8 cellular contexts compared by ENCODE assay signal in the genomic region with DNA sequence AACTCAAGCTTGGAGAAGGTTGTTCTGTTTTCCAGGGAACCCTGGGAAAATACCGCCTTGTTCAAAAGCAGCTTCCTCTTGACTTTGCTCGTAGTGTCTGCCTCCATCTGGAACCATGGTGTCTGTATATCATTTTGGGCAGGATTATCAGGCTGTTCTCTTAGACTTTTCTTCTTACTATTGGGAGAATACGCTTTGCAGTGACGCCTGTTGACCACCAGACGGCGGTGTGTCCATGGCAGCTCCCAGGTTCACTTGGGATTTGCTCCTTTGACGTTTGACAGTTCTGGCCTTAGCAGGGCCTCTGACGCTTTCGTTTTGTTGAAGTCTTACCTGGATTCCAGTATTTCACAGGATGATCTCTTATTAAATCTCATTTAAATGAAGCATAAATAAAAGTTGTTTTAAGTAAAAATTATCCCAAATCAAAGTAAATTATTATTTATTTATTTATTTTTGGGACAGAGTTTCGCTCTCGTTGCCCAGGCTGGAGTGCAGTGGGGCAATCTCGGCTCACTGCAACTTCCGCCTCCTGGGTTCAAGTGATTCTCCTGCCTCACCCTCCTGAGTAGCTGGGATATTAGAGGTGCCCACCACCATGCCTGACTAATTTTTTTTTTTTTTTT. TPM values are rescaled to one million over a fixed set of nuclear protein-coding genes. Genes with fewer than 3 reads are reported as not detected.
DNase-seq lines count a peak whose midpoint lies in the region; ATAC-seq, FAIRE-seq and TF ChIP-seq lines count a peak whose summit lies in the region.

No MANE protein-coding gene starts in this region.

- DNase-seq in GDM1 (lab: John Stamatoyannopoulos, UW): peak; percentile 34
- DNase-seq in NCI-H345 (lab: John Stamatoyannopoulos, UW): peak; percentile 47
- peak; percentile 50 for DNase-seq in activated CD4-positive, alpha-beta T cell treated with anti-CD3 and anti-CD28 coated beads, Interleukin-2, amount 10 ng/mL, durations not matched to agents 7 days and 5 days
- peak; percentile 78 for DNase-seq in endothelial cell of umbilical vein (ENCODE audit: low read depth, low spot score)
- peak; percentile 51 for DNase-seq in mucosa of gallbladder (ENCODE audit: low spot score)
- no peak for DNase-seq in thoracic aorta (ENCODE audit: low spot score)
- no peak for DNase-seq in GOT3 (lab: John Stamatoyannopoulos, UW)

- no peaks in the 10 kb centered on the region for H3K9me3 Mint-ChIP-seq in activated CD4-positive, alpha-beta T cell treated with anti-CD3 and anti-CD28 coated beads, Interleukin-2, amount 10 ng/mL, durations not matched to agents 7 days and 5 days

- no peak for TF ChIP-seq POLR2A in endothelial cell of umbilical vein (IDR thresholded peaks at IDR 0.05; ENCODE audit: low read depth, low read length)

- no peaks in the 10 kb centered on the region for H3K27me3 Mint-ChIP-seq in activated CD4-positive, alpha-beta T cell treated with anti-CD3 and anti-CD28 coated beads, Interleukin-2, amount 10 ng/mL, durations not matched to agents 7 days and 5 days

- no TSS peak for BruUV-seq in endothelial cell of umbilical vein (replicated peaks; lab: Mats Ljungman, UMichigan)

- H3K27ac ChIP-seq in endothelial cell of umbilical vein (ENCODE audit: insufficient read depth, low read depth, low read length) (no peak overlapping the region), thoracic aorta (no peak overlapping the region)

- H3K27me3 ChIP-seq in endothelial cell of umbilical vein (ENCODE audit: control insufficient read depth in 2 of 2, insufficient read depth in 2 of 2, low read length in 2 of 2): no peaks in the 10 kb centered on the region
- H3K27me3 ChIP-seq in thoracic aorta (replicated peaks; ENCODE audit: insufficient read depth): no peaks in the 10 kb centered on the region

- ATAC-seq in HG02623 (IDR thresholded peaks at IDR 0.05; ENCODE audit: unreplicated experiment) (peak; percentile 52), thoracic aorta (ENCODE audit: insufficient number of reproducible peaks, low FRiP score, low read depth) (no peak)

- H3K4me3 Mint-ChIP-seq in activated CD4-positive, alpha-beta T cell treated with anti-CD3 and anti-CD28 coated beads, Interleukin-2, amount 10 ng/mL, durations not matched to agents 7 days and 5 days: no peak overlapping the region

- no peak overlapping the region for H3K27ac Mint-ChIP-seq in activated CD4-positive, alpha-beta T cell treated with anti-CD3 and anti-CD28 coated beads, Interleukin-2, amount 10 ng/mL, durations not matched to agents 7 days and 5 days

- H3K36me3 ChIP-seq in endothelial cell of umbilical vein (ENCODE audit: control insufficient read depth in 2 of 2, extremely low read depth in 1 of 2, insufficient read depth in 2 of 2, low read length in 2 of 2) (peaks cover 4 to 21% of the 10 kb centered on the region in 2 experiments), thoracic aorta (no peaks in the 10 kb centered on the region)

- dilution Hi-C loops in endothelial cell of umbilical vein (cut with MboI; ENCODE audit: extremely low pct_ligation_motif_present, low sequenced_read_pairs): no loop called here

- H3K4me3 ChIP-seq in endothelial cell of umbilical vein (replicated peaks in 1 of 3; ENCODE audit: insufficient read depth in 1 of 3, low read depth in 1 of 3, low read length in 3 of 3): no peak overlapping the region
- H3K4me3 ChIP-seq in thoracic aorta: peak overlapping the region; percentile 12

- FAIRE-seq in endothelial cell of umbilical vein (lab: Jason Lieb, UNC): peak; percentile 88

- H3K4me1 ChIP-seq in endothelial cell of umbilical vein (ENCODE audit: control insufficient read depth, extremely low read depth, insufficient read depth, low read length): peaks cover 12% of the 10 kb centered on the region
- peaks cover 21 to 40% of the 10 kb centered on the region in 2 donors for H3K4me1 ChIP-seq in thoracic aorta (ENCODE audit: control insufficient read depth in 1 of 2, low read depth in 2 of 2)

- CTCF ChIA-PET in activated CD4-positive, alpha-beta T cell treated with anti-CD3 and anti-CD28 coated beads, Interleukin-2, amount 10 ng/mL, durations not matched to agents 7 days and 5 days (lab: Charles Lee): interaction anchor here (0.8 to 2.0 kb wide), 8 partner anchors 10 to 437 kb away, joined by 3 to 8 read pairs (median 5); a partner anchor contains a TSS
- CTCF ChIA-PET in endothelial cell of umbilical vein (lab: Charles Lee): interaction anchor here (0.6 to 5.2 kb wide), 51 partner anchors 10 to 1317 kb away, joined by 3 to 55 read pairs (median 4); a partner anchor contains a TSS

- POLR2A ChIA-PET in activated CD4-positive, alpha-beta T cell treated with anti-CD3 and anti-CD28 coated beads, Interleukin-2, amount 10 ng/mL, durations not matched to agents 7 days and 5 days (lab: Charles Lee): no interaction called here
- POLR2A ChIA-PET in endothelial cell of umbilical vein (lab: Charles Lee): interaction anchor here (0.7 kb wide), 1 partner anchor 1317 kb away, joined by 3 read pairs; no protein-coding TSS in a partner anchor

- peaks cover 11% of the 10 kb centered on the region for H3K36me3 Mint-ChIP-seq in activated CD4-positive, alpha-beta T cell treated with anti-CD3 and anti-CD28 coated beads, Interleukin-2, amount 10 ng/mL, durations not matched to agents 7 days and 5 days (ENCODE audit: low read depth)

- H2AFZ ChIP-seq in endothelial cell of umbilical vein (ENCODE audit: low read depth, low read length): no peak overlapping the region

- no peaks in the 10 kb centered on the region for H3K9me3 ChIP-seq in endothelial cell of umbilical vein (replicated peaks; ENCODE audit: control insufficient read depth, insufficient read depth, low read length)
- H3K9me3 ChIP-seq in thoracic aorta: no peaks in the 10 kb centered on the region

- no peaks in the 10 kb centered on the region for H4K20me1 ChIP-seq in endothelial cell of umbilical vein (replicated peaks; ENCODE audit: control insufficient read depth, extremely low read depth, insufficient read depth, low read length)

- no peak overlapping the region for H3K9ac ChIP-seq in endothelial cell of umbilical vein (replicated peaks; ENCODE audit: extremely low read depth, insufficient read depth, low read length)

- H3K79me2 ChIP-seq in endothelial cell of umbilical vein (ENCODE audit: control insufficient read depth, insufficient read depth, low read length): no peaks in the 10 kb centered on the region

- H3K4me2 ChIP-seq in endothelial cell of umbilical vein (ENCODE audit: insufficient read depth, low read length): no peak overlapping the region

- TF ChIP-seq CTCF in endothelial cell of umbilical vein (IDR thresholded peaks at IDR 0.05; ENCODE audit: extremely low read depth in 1 of 2, insufficient read depth in 1 of 2, low read depth in 1 of 2, low read length in 2 of 2) (peak; percentile 97 to 100), thoracic aorta (IDR thresholded peaks at IDR 0.05) (peak; percentile 94)

- H3K9me1 ChIP-seq in endothelial cell of umbilical vein (replicated peaks; ENCODE audit: control insufficient read depth, extremely low read depth, insufficient read depth, low read length): no peaks in the 10 kb centered on the region

- intact Hi-C loops in endothelial cell of umbilical vein (cut with micrococcal nuclease): loop anchor here (1.0 to 10.0 kb wide), 6 partner anchors 141 to 1216 kb away; a partner anchor contains a TSS

- peaks cover 11% of the 10 kb centered on the region for H3K4me1 Mint-ChIP-seq in activated CD4-positive, alpha-beta T cell treated with anti-CD3 and anti-CD28 coated beads, Interleukin-2, amount 10 ng/mL, durations not matched to agents 7 days and 5 days

TF ChIP-seq in endothelial cell of umbilical vein, 7 proteins besides CTCF, POLR2A, EP300 and RAD21:
- TF ChIP-seq FOS (IDR thresholded peaks at IDR 0.05; ENCODE audit: borderline replicate concordance, insufficient read depth, low read length) (no peak), EZH2 (IDR thresholded peaks at IDR 0.05; ENCODE audit: borderline replicate concordance, low read depth, low read length, severe bottlenecking) (no peak), POLR2AphosphoS5 (IDR thresholded peaks at IDR 0.05; ENCODE audit: insufficient read depth, low read depth, low read length) (peak; percentile 10)

RNA-seq across cellular contexts. Expression of a gene that starts 41.8 kb away (rescaled TPM):
- total RNA-seq in activated CD4-positive, alpha-beta T cell treated with anti-CD3 and anti-CD28 coated beads, Interleukin-2, amount 10 ng/mL, durations not matched to agents 7 days and 5 days: not detected
- total RNA-seq in endothelial cell of umbilical vein (not detected in 2 replicates), mucosa of gallbladder (not detected), thoracic aorta (not detected)
- polyA plus RNA-seq in endothelial cell of umbilical vein: not detected in 2 replicates
- polyA plus RNA-seq in endothelial cell of umbilical vein (2011; cell fraction: cytosol; rRNA removed): not detected in 2 replicates
- not detected in 2 replicates for polyA plus RNA-seq in endothelial cell of umbilical vein (2011; cell fraction: nucleus; rRNA removed)
- polyA plus RNA-seq in endothelial cell of umbilical vein (2012): not detected in 2 replicates
- not detected in 2 replicates for polyA minus RNA-seq in endothelial cell of umbilical vein
- not detected for polyA minus RNA-seq in endothelial cell of umbilical vein (2011; cell fraction: cytosol; rRNA and poly(A)+ RNA removed)
- not detected in 2 replicates for polyA minus RNA-seq in endothelial cell of umbilical vein (2011; cell fraction: nucleus; rRNA and poly(A)+ RNA removed)

Comparison
In these comparisons a context has a peak if more than half of its experiments do, and no peak if none do; other contexts are left out.
1. DNase-seq: peak in GDM1 (single experiment), NCI-H345 (single experiment), activated CD4-positive, alpha-beta T cell treated with anti-CD3 and anti-CD28 coated beads, Interleukin-2, amount 10 ng/mL, durations not matched to agents 7 days and 5 days (single experiment), endothelial cell of umbilical vein (single experiment) and mucosa of gallbladder (single experiment); none in thoracic aorta (single experiment) and GOT3 (single experiment).